In genomic region chr16:75555213-75555706, GRCh38 we compare ENCODE assay signal across 8 cellular contexts. TPM values are rescaled to one million over a fixed set of nuclear protein-coding genes. Genes with fewer than 3 reads are reported as not detected.
DNase-seq lines count a peak whose midpoint lies in the region; ATAC-seq and TF ChIP-seq lines count a peak whose summit lies in the region.

No MANE protein-coding gene starts in this region.

- DNase-seq in CD1c-positive myeloid dendritic cell (ENCODE audit: extremely low spot score) (peak; percentile 13), NCI-H748 (lab: John Stamatoyannopoulos, UW; ENCODE audit: unreplicated experiment) (peak; percentile 87), anterior cingulate cortex (lab: John Stamatoyannopoulos, UW) (peak; percentile 13 to 92 (median 82)), left cardiac atrium (peak; percentile 87), osteocyte (ENCODE audit: extremely low spot score, unreplicated experiment) (peak; percentile 94)

- H3K36me3 Mint-ChIP-seq in osteocyte (ENCODE audit: unreplicated experiment) = no peaks in the 10 kb centered on the region

- intact Hi-C loops in left cardiac atrium (cut with DNase I) = loop anchor here in 1 of 2 donors (2.0 kb wide), 1 partner anchor 68 kb away; the partner anchor contains the start of gene ADAT1

- H3K4me1 Mint-ChIP-seq in osteocyte (ENCODE audit: unreplicated experiment) = peaks cover 24% of the 10 kb centered on the region

- no peaks in the 10 kb centered on the region for H3K27me3 Mint-ChIP-seq in osteocyte (ENCODE audit: unreplicated experiment)

- TF ChIP-seq CTCF in osteocyte (IDR thresholded peaks at IDR 0.05) = no peak

- no peaks in the 10 kb centered on the region for H3K9me3 Mint-ChIP-seq in osteocyte (ENCODE audit: unreplicated experiment)

- ATAC-seq in GM19023 (IDR thresholded peaks at IDR 0.05; ENCODE audit: unreplicated experiment) (peak; percentile 7), HG03442 (IDR thresholded peaks at IDR 0.05; ENCODE audit: unreplicated experiment) (peak; percentile 26), left cardiac atrium (peak; percentile 88 to 91), GM21825 (IDR thresholded peaks at IDR 0.05; ENCODE audit: unreplicated experiment) (no peak)

- peak overlapping the region; percentile 97 for H3K4me3 Mint-ChIP-seq in osteocyte (ENCODE audit: unreplicated experiment)

- peak overlapping the region; percentile 99 for H3K27ac Mint-ChIP-seq in osteocyte (ENCODE audit: unreplicated experiment)

RNA-seq across cellular contexts. Expression of gene TMEM231, which starts 0.8 kb away (rescaled TPM):
- total RNA-seq in left cardiac atrium (1 to 10 TPM; 5.6 to 7.3 TPM), osteocyte (8.3 and 8.4 TPM in 2 replicates)

RNA-seq across cellular contexts. Expression of gene GABARAPL2, which starts 10.9 kb away (rescaled TPM):
- total RNA-seq in left cardiac atrium (100 to 1,000 TPM; 172 to 180 TPM), osteocyte (84.6 and 90.3 TPM in 2 replicates)

RNA-seq across cellular contexts. Expression of gene CHST5, which starts 19.4 kb away (rescaled TPM):
- total RNA-seq in left cardiac atrium (under 1 TPM in 1 of 2 donors, not detected in 1; 0.37 TPM), osteocyte (0.27 TPM in 1 of 2 replicates, not detected in the other)

Comparison
In these comparisons a context has a peak if more than half of its experiments do, and no peak if none do; other contexts are left out.
1. DNase-seq: peak in every context shown above with its lines; median percentile 94 in osteocyte; 87 in NCI-H748; 87 in left cardiac atrium; 82 in anterior cingulate cortex; 13 in CD1c-positive myeloid dendritic cell.